In genomic region chr17:46025510-46025909, GRCh38 we compare ENCODE assay signal across 1 cellular context.
TF ChIP-seq lines count a peak whose summit lies in the region.

No MANE protein-coding gene starts in this region.

TF ChIP-seq in WTC11, 78 proteins besides CTCF, POLR2A, EP300 and RAD21 (continued from another document):
- no peak for TF ChIP-seq FOXP4 (CRISPR knock-in tag; IDR thresholded peaks at IDR 0.05)
